ENCODE assay signal across 23 cellular contexts in genomic region chr9:90998573-90998972, GRCh38.
DNase-seq lines count a peak whose midpoint lies in the region; ATAC-seq, FAIRE-seq and TF ChIP-seq lines count a peak whose summit lies in the region.
"Had no signal": no experiment of that assay in that cellular context is flagged by ENCODE, and none has a peak within 500 bp of the region (broad histone marks: within the 10 kb centered on the region; RNA-seq: fewer than 3 reads in every experiment).

No MANE protein-coding gene starts in this region.

- H3K36me3 ChIP-seq in HEK293 (ENCODE audit: control insufficient read depth in 2 of 2, insufficient read depth in 1 of 2, low read length in 2 of 2) (no peaks in the 10 kb centered on the region), endothelial cell of umbilical vein (ENCODE audit: control insufficient read depth in 2 of 2, extremely low read depth in 1 of 2, insufficient read depth in 2 of 2, low read length in 2 of 2) (no peaks in the 10 kb centered on the region), stomach (no peaks in the 10 kb centered on the region), left lung (no peaks in the 10 kb centered on the region)
- H3K36me3 ChIP-seq: cardiac muscle cell had no signal

- peaks cover 2% of the 10 kb centered on the region; the same call in 1 of the 2 replicates for H3K27me3 Mint-ChIP-seq in H9 (ENCODE audit: low read depth)
- H3K27me3 Mint-ChIP-seq: dendritic cell treated with granulocyte-macrophage colony-stimulating factor and Interleukin-4, amounts not matched to agents 40 ng/mL and 50 ng/mL, for 4 days; progenitor cell of endocrine pancreas had no signal

- no peaks in the 10 kb centered on the region for H4K20me1 ChIP-seq in endothelial cell of umbilical vein (replicated peaks; ENCODE audit: control insufficient read depth, extremely low read depth, insufficient read depth, low read length)
- no peaks in the 10 kb centered on the region for H4K20me1 ChIP-seq in H9 (ENCODE audit: control insufficient read depth, insufficient read depth, insufficient read length)

- H3K56ac ChIP-seq in H9 (ENCODE audit: insufficient read length, low read depth, low read length), result no peak overlapping the region

- DNase-seq in CD1c-positive myeloid dendritic cell (ENCODE audit: extremely low spot score), result peak; percentile 11
- DNase-seq in OCI-M1 (lab: John Stamatoyannopoulos, UW), result peak; percentile 6
- DNase-seq in endothelial cell of umbilical vein (ENCODE audit: low read depth, low spot score), result no peak
- no peak for DNase-seq in H9
- no peak for DNase-seq in stomach
- DNase-seq in left lung, result no peak
- DNase-seq in stimulated activated naive CD8-positive, alpha-beta T cell treated with anti-CD3 and anti-CD28 coated beads, Interleukin-15, Interleukin-2, amounts not matched to agents 100 U/mL and 50 U/mL, for 24 hours, result no peak
- DNase-seq: activated CD4-positive, alpha-beta T cell treated with anti-CD3 and anti-CD28 coated beads, Interleukin-2, amount 50 U/mL, for 1 hour; amniotic stem cell; DMS53; GF-D8; NCI-H1436 treated with DMSO at 0.1 percent for 48 hours; NCI-H226; SW 1271; testis had no signal

- intact Hi-C loops in endothelial cell of umbilical vein (cut with micrococcal nuclease) (no loop called here), stomach (cut with DNase I; ENCODE audit: low total_unique reads) (no loop called here), left lung (cut with DNase I) (no loop called here)

- H4K8ac ChIP-seq in H9 (replicated peaks; ENCODE audit: insufficient read length, low read depth, low read length), result no peak overlapping the region

- no peaks in the 10 kb centered on the region for H3K9me1 ChIP-seq in endothelial cell of umbilical vein (replicated peaks; ENCODE audit: control insufficient read depth, extremely low read depth, insufficient read depth, low read length)

- H2AFZ ChIP-seq in endothelial cell of umbilical vein (ENCODE audit: low read depth, low read length), result peak overlapping the region; percentile 38
- no peak overlapping the region for H2AFZ ChIP-seq in H9 (ENCODE audit: low read length)
- H2AFZ ChIP-seq: GM23338 had no signal

- no peak overlapping the region for H2BK5ac ChIP-seq in H9 (ENCODE audit: insufficient read length, low read length)

- no peak for TF ChIP-seq EP300 in stomach (IDR thresholded peaks at IDR 0.05)

- no peak overlapping the region for H2BK20ac ChIP-seq in H9 (ENCODE audit: low read depth, low read length, poor library complexity, severe bottlenecking)

- no peak overlapping the region for H3K27ac Mint-ChIP-seq in H9
- H3K27ac Mint-ChIP-seq: CD14-positive monocyte; dendritic cell treated with granulocyte-macrophage colony-stimulating factor and Interleukin-4, amounts not matched to agents 40 ng/mL and 50 ng/mL, for 4 days; GM23338; progenitor cell of endocrine pancreas; stimulated activated effector memory CD8-positive, alpha-beta T cell treated with anti-CD3 and anti-CD28 coated beads, Interleukin-12 subunit alpha, Interleukin-12 subunit beta, amount 100 ng/mL, for 72 hours had no signal

- H3K9me3 ChIP-seq in HEK293 (ENCODE audit: control insufficient read depth, insufficient read depth, low read depth, low read length) (no peaks in the 10 kb centered on the region), endothelial cell of umbilical vein (replicated peaks; ENCODE audit: control insufficient read depth, insufficient read depth, low read length) (no peaks in the 10 kb centered on the region), H9 (ENCODE audit: control insufficient read depth, low read depth, low read length) (peaks cover 5% of the 10 kb centered on the region), stomach (no peaks in the 10 kb centered on the region), left lung (no peaks in the 10 kb centered on the region)
- H3K9me3 ChIP-seq: testis had no signal

- no peak overlapping the region for H2BK15ac ChIP-seq in H9 (ENCODE audit: low read depth, low read length)

- no TSS peak for BruUV-seq in endothelial cell of umbilical vein (replicated peaks; lab: Mats Ljungman, UMichigan)

- dilution Hi-C loops in endothelial cell of umbilical vein (cut with MboI; ENCODE audit: extremely low pct_ligation_motif_present, low sequenced_read_pairs), result no loop called here

- H3K79me2 ChIP-seq in endothelial cell of umbilical vein (ENCODE audit: control insufficient read depth, insufficient read depth, low read length) (no peaks in the 10 kb centered on the region), H9 (ENCODE audit: insufficient read depth, low read length) (no peaks in the 10 kb centered on the region)

- H2BK12ac ChIP-seq in H9 (ENCODE audit: insufficient read length, low read depth, low read length), result no peak overlapping the region

- no peak for ATAC-seq in left lung
- ATAC-seq in stimulated activated naive CD8-positive, alpha-beta T cell treated with anti-CD3 and anti-CD28 coated beads, Interleukin-15, Interleukin-2, amounts not matched to agents 100 U/mL and 50 U/mL, for 24 hours, result no peak
- ATAC-seq: GM23338; stimulated activated effector memory CD8-positive, alpha-beta T cell treated with anti-CD3 and anti-CD28 coated beads, Interleukin-12 subunit alpha, Interleukin-12 subunit beta, amount 100 ng/mL, for 72 hours had no signal

- H3K27me3 ChIP-seq in endothelial cell of umbilical vein (ENCODE audit: control insufficient read depth in 2 of 2, insufficient read depth in 2 of 2, low read length in 2 of 2) (no peaks in the 10 kb centered on the region), H9 (ENCODE audit: insufficient read depth, low read length) (no peaks in the 10 kb centered on the region), stomach (no peaks in the 10 kb centered on the region), left lung (no peaks in the 10 kb centered on the region)
- H3K27me3 ChIP-seq: cardiac muscle cell, testis had no signal

- no peak overlapping the region for H3K4me3 Mint-ChIP-seq in H9
- H3K4me3 Mint-ChIP-seq: CD14-positive monocyte; dendritic cell treated with granulocyte-macrophage colony-stimulating factor and Interleukin-4, amounts not matched to agents 40 ng/mL and 50 ng/mL, for 4 days; GM23338; stimulated activated effector memory CD8-positive, alpha-beta T cell treated with anti-CD3 and anti-CD28 coated beads, Interleukin-12 subunit alpha, Interleukin-12 subunit beta, amount 100 ng/mL, for 72 hours had no signal

- no peak for FAIRE-seq in endothelial cell of umbilical vein (lab: Jason Lieb, UNC)
- FAIRE-seq: TTC549 had no signal

- H3K18ac ChIP-seq in H9 (ENCODE audit: insufficient read length, low read depth, low read length), result no peak overlapping the region

- CTCF ChIA-PET in HEK293 (lab: Yijun Ruan, JAX), result no interaction called here
- CTCF ChIA-PET in endothelial cell of umbilical vein (lab: Charles Lee), result no interaction called here

- POLR2A ChIA-PET in HEK293 (lab: Yijun Ruan, JAX) (interaction anchor here (0.6 kb wide), 1 partner anchor 101 kb away, joined by 3 read pairs; no protein-coding TSS in a partner anchor), endothelial cell of umbilical vein (lab: Charles Lee) (no interaction called here)

- H3K36me3 Mint-ChIP-seq in H9 (ENCODE audit: insufficient read depth in 1 of 3, low read depth in 3 of 3), result peaks cover 7 to 14% (median 11%) of the 10 kb centered on the region in 3 experiments; a peak in 6 of 7 replicates
- H3K36me3 Mint-ChIP-seq: CD14-positive monocyte; stimulated activated effector memory CD8-positive, alpha-beta T cell treated with anti-CD3 and anti-CD28 coated beads, Interleukin-12 subunit alpha, Interleukin-12 subunit beta, amount 100 ng/mL, for 72 hours had no signal

- H3K27ac ChIP-seq in HEK293 (ENCODE audit: extremely low read depth, low read depth, low read length) (no peak overlapping the region), endothelial cell of umbilical vein (ENCODE audit: insufficient read depth, low read depth, low read length) (no peak overlapping the region), H9 (ENCODE audit: insufficient read length, low read depth, low read length) (no peak overlapping the region), stomach (no peak overlapping the region), left lung (no peak overlapping the region)
- H3K27ac ChIP-seq: cardiac muscle cell, testis had no signal

- no peaks in the 10 kb centered on the region; the same call in 1 of the 2 replicates for H3K4me1 ChIP-seq in HEK293 (ENCODE audit: control insufficient read depth, insufficient read depth, low read length)
- H3K4me1 ChIP-seq in endothelial cell of umbilical vein (ENCODE audit: control insufficient read depth, extremely low read depth, insufficient read depth, low read length), result peaks cover 12% of the 10 kb centered on the region
- H3K4me1 ChIP-seq in H9 (ENCODE audit: insufficient read depth, low read length), result no peaks in the 10 kb centered on the region
- H3K4me1 ChIP-seq in stomach, result peaks cover 0 to 5% (median 2%) of the 10 kb centered on the region in 4 donors
- H3K4me1 ChIP-seq in left lung, result no peaks in the 10 kb centered on the region
- H3K4me1 ChIP-seq: testis had no signal

- H4K91ac ChIP-seq in H9 (ENCODE audit: insufficient read length, low read depth, low read length), result no peak overlapping the region

- H3K79me1 ChIP-seq in H9 (ENCODE audit: insufficient read depth, low read depth, low read length, poor library complexity, severe bottlenecking), result no peaks in the 10 kb centered on the region

- H3K4me2 ChIP-seq in endothelial cell of umbilical vein (ENCODE audit: insufficient read depth, low read length), result no peak overlapping the region
- H3K4me2 ChIP-seq in H9 (ENCODE audit: insufficient read depth, insufficient read length, low read length), result no peak overlapping the region
- H3K4me2 ChIP-seq: GM23338 had no signal

- peaks cover 11 to 13% of the 10 kb centered on the region in 2 experiments for H3K4me1 Mint-ChIP-seq in H9
- H3K4me1 Mint-ChIP-seq: CD14-positive monocyte; stimulated activated effector memory CD8-positive, alpha-beta T cell treated with anti-CD3 and anti-CD28 coated beads, Interleukin-12 subunit alpha, Interleukin-12 subunit beta, amount 100 ng/mL, for 72 hours had no signal

- H3K4ac ChIP-seq in H9 (ENCODE audit: low read depth, low read length), result no peak overlapping the region

- H3K14ac ChIP-seq in H9 (ENCODE audit: insufficient read depth, low read length), result no peak overlapping the region

- peaks cover 14 to 20% of the 10 kb centered on the region in 2 experiments for H3K9me3 Mint-ChIP-seq in H9
- H3K9me3 Mint-ChIP-seq: dendritic cell treated with granulocyte-macrophage colony-stimulating factor and Interleukin-4, amounts not matched to agents 40 ng/mL and 50 ng/mL, for 4 days; stimulated activated effector memory CD8-positive, alpha-beta T cell treated with anti-CD3 and anti-CD28 coated beads, Interleukin-12 subunit alpha, Interleukin-12 subunit beta, amount 100 ng/mL, for 72 hours had no signal

- H3K4me3 ChIP-seq in HEK293 (ENCODE audit: low read depth, low read length), result no peak overlapping the region
- no peak overlapping the region for H3K4me3 ChIP-seq in endothelial cell of umbilical vein (replicated peaks in 1 of 3; ENCODE audit: insufficient read depth in 1 of 3, low read depth in 1 of 3, low read length in 3 of 3)
- H3K4me3 ChIP-seq in stomach, result no peak overlapping the region
- no peak overlapping the region for H3K4me3 ChIP-seq in left lung
- H3K4me3 ChIP-seq: cardiac muscle cell, GM23338, testis had no signal

- H3T11ph ChIP-seq in H9 (ENCODE audit: low read length), result no peak overlapping the region

- TF ChIP-seq POLR2A in endothelial cell of umbilical vein (IDR thresholded peaks at IDR 0.05; ENCODE audit: low read depth, low read length), result no peak
- TF ChIP-seq POLR2A in stomach (IDR thresholded peaks at IDR 0.05), result no peak

- H3K23ac ChIP-seq in H9 (ENCODE audit: insufficient read length, low read depth, low read length), result no peak overlapping the region

- no peak for TF ChIP-seq CTCF in HEK293 (tag by site-specific recombination; IDR thresholded peaks at IDR 0.05)
- no peak for TF ChIP-seq CTCF in endothelial cell of umbilical vein (IDR thresholded peaks at IDR 0.05; ENCODE audit: extremely low read depth in 1 of 2, insufficient read depth in 1 of 2, low read depth in 1 of 2, low read length in 2 of 2)
- no peak for TF ChIP-seq CTCF in H9 (conservative IDR thresholded peaks at IDR 0.05)
- TF ChIP-seq CTCF in stomach (IDR thresholded peaks at IDR 0.05), result no peak
- TF ChIP-seq CTCF in left lung (IDR thresholded peaks at IDR 0.05), result no peak

- H3K9ac ChIP-seq in endothelial cell of umbilical vein (replicated peaks; ENCODE audit: extremely low read depth, insufficient read depth, low read length), result no peak overlapping the region
- no peak overlapping the region for H3K9ac ChIP-seq in H9 (ENCODE audit: extremely low read depth, insufficient read length, low read length)

- WGBS in H9 (ENCODE audit: extremely low coverage, insufficient read length, low lambda C conversion rate), result no CpG with 5 or more reads among the region's 7 CpGs
- WGBS in stomach, 5 donors, result 72 to 76% (median 76%) methylated on average over 7 of the region's 7 CpGs

- H2BK120ac ChIP-seq in H9 (ENCODE audit: low read depth, low read length, poor library complexity, severe bottlenecking), result no peak overlapping the region

- no peak overlapping the region for H4K5ac ChIP-seq in H9 (ENCODE audit: insufficient read length, low read depth, low read length)

- H3K23me2 ChIP-seq in H9 (ENCODE audit: insufficient read length, low read depth, low read length, poor library complexity, severe bottlenecking), result no peaks in the 10 kb centered on the region

- H2AK5ac ChIP-seq in H9 (ENCODE audit: insufficient read length, low read length), result no peak overlapping the region

Comparison
In these comparisons a context has a peak if more than half of its experiments do, and no peak if none do; other contexts are left out.
1. DNase-seq: peak in CD1c-positive myeloid dendritic cell (single experiment) and OCI-M1 (single experiment); none in endothelial cell of umbilical vein (single experiment), H9 (single experiment), stomach (single experiment), left lung (0 of 2) and stimulated activated naive CD8-positive, alpha-beta T cell treated with anti-CD3 and anti-CD28 coated beads, Interleukin-15, Interleukin-2, amounts not matched to agents 100 U/mL and 50 U/mL, for 24 hours (single experiment).